1 cellular context compared by ENCODE assay signal in genomic region chr13:98483636-98484288, GRCh38.
TF ChIP-seq lines count a peak whose summit lies in the region.

No MANE protein-coding gene starts in this region.

TF ChIP-seq in HepG2, 621 proteins besides CTCF, POLR2A, EP300 and RAD21 (continued from another document):
- peak; percentile 12; the same call in 1 of the 2 replicates for TF ChIP-seq ARID5B (CRISPR knock-in tag; IDR thresholded peaks at IDR 0.05)
- TF ChIP-seq LBX2 (CRISPR knock-in tag; IDR thresholded peaks at IDR 0.05; ENCODE audit: borderline replicate concordance): no peak
- peak; percentile 8; the same call in 1 of the 2 replicates for TF ChIP-seq ZNF263 (CRISPR knock-in tag; IDR thresholded peaks at IDR 0.05)
- 0 out of 2 replicates have a peak, but pooled peaks have one; percentile 2 for TF ChIP-seq MYC (CRISPR knock-in tag; IDR thresholded peaks at IDR 0.05; ENCODE audit: borderline replicate concordance)
- TF ChIP-seq, protein P1, sequence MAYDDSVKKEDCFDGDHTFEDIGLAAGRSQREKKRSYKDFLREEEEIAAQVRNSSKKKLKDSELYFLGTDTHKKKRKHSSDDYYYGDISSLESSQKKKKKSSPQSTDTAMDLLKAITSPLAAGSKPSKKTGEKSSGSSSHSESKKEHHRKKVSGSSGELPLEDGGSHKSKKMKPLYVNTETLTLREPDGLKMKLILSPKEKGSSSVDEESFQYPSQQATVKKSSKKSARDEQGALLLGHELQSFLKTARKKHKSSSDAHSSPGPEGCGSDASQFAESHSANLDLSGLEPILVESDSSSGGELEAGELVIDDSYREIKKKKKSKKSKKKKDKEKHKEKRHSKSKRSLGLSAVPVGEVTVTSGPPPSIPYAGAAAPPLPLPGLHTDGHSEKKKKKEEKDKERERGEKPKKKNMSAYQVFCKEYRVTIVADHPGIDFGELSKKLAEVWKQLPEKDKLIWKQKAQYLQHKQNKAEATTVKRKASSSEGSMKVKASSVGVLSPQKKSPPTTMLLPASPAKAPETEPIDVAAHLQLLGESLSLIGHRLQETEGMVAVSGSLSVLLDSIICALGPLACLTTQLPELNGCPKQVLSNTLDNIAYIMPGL (CRISPR knock-in tag; IDR thresholded peaks at IDR 0.05; ENCODE audit: borderline replicate concordance in 1 of 2, low read depth in 1 of 2): no peak
- peak; percentile 75; the same call in 1 of the 2 replicates for TF ChIP-seq PAX8 (CRISPR knock-in tag; IDR thresholded peaks at IDR 0.05; ENCODE audit: borderline replicate concordance)
- TF ChIP-seq KDM5A (IDR thresholded peaks at IDR 0.05; ENCODE audit: borderline replicate concordance, low read length): no peak
- TF ChIP-seq SAP130 (CRISPR knock-in tag; IDR thresholded peaks at IDR 0.05; ENCODE audit: low read depth): peak; percentile 24; the same call in 1 of the 2 replicates
- peak; percentile 31; the same call in 1 of the 2 replicates for TF ChIP-seq ARNTL (CRISPR knock-in tag; IDR thresholded peaks at IDR 0.05)
- TF ChIP-seq ZNF781 (CRISPR knock-in tag; IDR thresholded peaks at IDR 0.05; ENCODE audit: borderline replicate concordance, not compliant biosample characterization): no peak
- peak; percentile 2; the same call in 1 of the 2 replicates for TF ChIP-seq SMC3 (IDR thresholded peaks at IDR 0.05; ENCODE audit: low read length)
- TF ChIP-seq DPF2 (CRISPR knock-in tag; IDR thresholded peaks at IDR 0.05; ENCODE audit: borderline replicate concordance, low read depth): peak; percentile 15; the same call in 1 of the 2 replicates
- 0 out of 2 replicates have a peak, but pooled peaks have one; percentile 29 for TF ChIP-seq FOXA3 (CRISPR knock-in tag; IDR thresholded peaks at IDR 0.05)
- TF ChIP-seq FOXA1 (IDR thresholded peaks at IDR 0.05): no peak
- TF ChIP-seq FOXA1 (CRISPR knock-in tag; IDR thresholded peaks at IDR 0.05): peak; percentile 55; the same call in 1 of the 2 replicates
- TF ChIP-seq ZNF629 (CRISPR knock-in tag; conservative IDR thresholded peaks at IDR 0.05): peak; percentile 80
- TF ChIP-seq KLF12 (CRISPR knock-in tag; IDR thresholded peaks at IDR 0.05; ENCODE audit: borderline replicate concordance): 0 out of 2 replicates have a peak, but pooled peaks have one; percentile 5
- 0 out of 2 replicates have a peak, but pooled peaks have one; percentile 39 for TF ChIP-seq PAWR (CRISPR knock-in tag; IDR thresholded peaks at IDR 0.05; ENCODE audit: borderline replicate concordance)
- 0 out of 2 replicates have a peak, but pooled peaks have one; percentile 35 for TF ChIP-seq ZBTB3 (CRISPR knock-in tag; IDR thresholded peaks at IDR 0.05; ENCODE audit: borderline replicate concordance, low read depth)
- TF ChIP-seq, protein P2, sequence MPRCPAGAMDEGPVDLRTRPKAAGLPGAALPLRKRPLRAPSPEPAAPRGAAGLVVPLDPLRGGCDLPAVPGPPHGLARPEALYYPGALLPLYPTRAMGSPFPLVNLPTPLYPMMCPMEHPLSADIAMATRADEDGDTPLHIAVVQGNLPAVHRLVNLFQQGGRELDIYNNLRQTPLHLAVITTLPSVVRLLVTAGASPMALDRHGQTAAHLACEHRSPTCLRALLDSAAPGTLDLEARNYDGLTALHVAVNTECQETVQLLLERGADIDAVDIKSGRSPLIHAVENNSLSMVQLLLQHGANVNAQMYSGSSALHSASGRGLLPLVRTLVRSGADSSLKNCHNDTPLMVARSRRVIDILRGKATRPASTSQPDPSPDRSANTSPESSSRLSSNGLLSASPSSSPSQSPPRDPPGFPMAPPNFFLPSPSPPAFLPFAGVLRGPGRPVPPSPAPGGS (CRISPR knock-in tag; IDR thresholded peaks at IDR 0.05): no peak
- TF ChIP-seq ARNT (IDR thresholded peaks at IDR 0.05): no peak
- peak; percentile 22; the same call in 1 of the 2 replicates for TF ChIP-seq ZNF556 (CRISPR knock-in tag; IDR thresholded peaks at IDR 0.05; ENCODE audit: borderline replicate concordance)
TF ChIP-seq in HepG2: peak in this region for 19.
